In genomic region chr9:93083592-93084470, GRCh38 we compare ENCODE assay signal across 10 cellular contexts. TPM values are rescaled to one million over a fixed set of nuclear protein-coding genes. Genes with fewer than 3 reads are reported as not detected.
DNase-seq lines count a peak whose midpoint lies in the region; ATAC-seq and TF ChIP-seq lines count a peak whose summit lies in the region.
"Had no signal": no experiment of that assay in that cellular context is flagged by ENCODE, and none has a peak within 500 bp of the region (broad histone marks: within the 10 kb centered on the region; RNA-seq: fewer than 3 reads in every experiment).

No MANE protein-coding gene starts in this region.

- peaks cover 5% of the 10 kb centered on the region for H3K9me3 Mint-ChIP-seq in activated CD4-positive, alpha-beta memory T cell treated with anti-CD3 and anti-CD28 coated beads, Interleukin-2, amount 10 ng/mL, durations not matched to agents 7 days and 5 days
- H3K9me3 Mint-ChIP-seq in endothelial cell (ENCODE audit: unreplicated experiment) (no peaks in the 10 kb centered on the region), type B pancreatic cell (peaks cover 3% of the 10 kb centered on the region)
- H3K9me3 Mint-ChIP-seq in stimulated activated effector memory CD8-positive, alpha-beta T cell treated with anti-CD3 and anti-CD28 coated beads, Interleukin-12 subunit alpha, Interleukin-12 subunit beta, amount 100 ng/mL, for 72 hours, result no peaks in the 10 kb centered on the region

- DNase-seq in SK-N-SH (peak; percentile 3), endothelial cell (ENCODE audit: low spot score) (no peak), type B pancreatic cell (ENCODE audit: extremely low spot score, unreplicated experiment) (no peak), NCI-H2029 (lab: John Stamatoyannopoulos, UW) (no peak), NCI-H187 treated with DMSO at 0.1 percent for 48 hours (lab: John Stamatoyannopoulos, UW) (no peak)
- DNase-seq in activated CD4-positive, alpha-beta memory T cell treated with anti-CD3 and anti-CD28 coated beads, Interleukin-2, amount 10 ng/mL, durations not matched to agents 7 days and 5 days, result peak; percentile 50
- DNase-seq in stimulated activated effector memory CD8-positive, alpha-beta T cell treated with anti-CD3 and anti-CD28 coated beads, Interleukin-12 subunit alpha, Interleukin-12 subunit beta, amount 100 ng/mL, for 72 hours (ENCODE audit: low spot score in 2 of 2), result no peak
- DNase-seq: erythroblast had no signal

- no peaks in the 10 kb centered on the region for H4K20me1 ChIP-seq in SK-N-SH (ENCODE audit: insufficient read depth)

- H3K9me3 ChIP-seq in SK-N-SH, result no peaks in the 10 kb centered on the region

- peaks cover 44% of the 10 kb centered on the region for H3K4me1 Mint-ChIP-seq in activated CD4-positive, alpha-beta memory T cell treated with anti-CD3 and anti-CD28 coated beads, Interleukin-2, amount 10 ng/mL, durations not matched to agents 7 days and 5 days
- H3K4me1 Mint-ChIP-seq in endothelial cell (ENCODE audit: unreplicated experiment) (no peaks in the 10 kb centered on the region), type B pancreatic cell (ENCODE audit: unreplicated experiment) (peaks cover 9% of the 10 kb centered on the region)
- H3K4me1 Mint-ChIP-seq in stimulated activated effector memory CD8-positive, alpha-beta T cell treated with anti-CD3 and anti-CD28 coated beads, Interleukin-12 subunit alpha, Interleukin-12 subunit beta, amount 100 ng/mL, for 72 hours, result peaks cover 26% of the 10 kb centered on the region

- H3K27me3 ChIP-seq in SK-N-SH (ENCODE audit: insufficient read depth), result no peaks in the 10 kb centered on the region

- H3K4me3 Mint-ChIP-seq in activated CD4-positive, alpha-beta memory T cell treated with anti-CD3 and anti-CD28 coated beads, Interleukin-2, amount 10 ng/mL, durations not matched to agents 7 days and 5 days, result peak overlapping the region; percentile 4
- H3K4me3 Mint-ChIP-seq in endothelial cell (ENCODE audit: unreplicated experiment) (peak overlapping the region; percentile 34), type B pancreatic cell (no peak overlapping the region)
- peak overlapping the region; percentile 44 for H3K4me3 Mint-ChIP-seq in stimulated activated effector memory CD8-positive, alpha-beta T cell treated with anti-CD3 and anti-CD28 coated beads, Interleukin-12 subunit alpha, Interleukin-12 subunit beta, amount 100 ng/mL, for 72 hours

- CTCF ChIA-PET in SK-N-SH (lab: Yijun Ruan, JAX), result interaction anchor here (1.3 kb wide), 1 partner anchor 221 kb away, joined by 3 read pairs; no protein-coding TSS in a partner anchor
- CTCF ChIA-PET in activated CD4-positive, alpha-beta memory T cell treated with anti-CD3 and anti-CD28 coated beads, Interleukin-2, amount 10 ng/mL, durations not matched to agents 7 days and 5 days (lab: Charles Lee), result interaction anchor here (1.0 to 2.5 kb wide), 5 partner anchors 19 to 129 kb away, joined by 3 to 8 read pairs (median 3); no protein-coding TSS in a partner anchor

- H3K4me1 ChIP-seq in SK-N-SH (ENCODE audit: control insufficient read depth in 1 of 2, insufficient read depth in 2 of 2, low read depth in 1 of 2, low read length in 1 of 2), result peaks cover 0 to 7% of the 10 kb centered on the region in 2 experiments; a peak in 1 of 4 replicates

- no peaks in the 10 kb centered on the region for H3K9me2 ChIP-seq in SK-N-SH

- no peaks in the 10 kb centered on the region for H3K79me2 ChIP-seq in SK-N-SH (ENCODE audit: insufficient read depth)

- H3K27ac ChIP-seq in SK-N-SH (ENCODE audit: low read depth in 2 of 2, low read length in 1 of 2), result no peak overlapping the region
- H3K27ac ChIP-seq: 22Rv1 had no signal

- TF ChIP-seq RAD21 in SK-N-SH (IDR thresholded peaks at IDR 0.05; ENCODE audit: low read length), result no peak

- no peak overlapping the region for H3K4me2 ChIP-seq in SK-N-SH

- POLR2A ChIA-PET in SK-N-SH (lab: Yijun Ruan, JAX), result no interaction called here
- POLR2A ChIA-PET in activated CD4-positive, alpha-beta memory T cell treated with anti-CD3 and anti-CD28 coated beads, Interleukin-2, amount 10 ng/mL, durations not matched to agents 7 days and 5 days (lab: Charles Lee), result interaction anchor here (0.6 to 5.0 kb wide), 11 partner anchors 9 to 129 kb away, joined by 3 to 32 read pairs (median 4); partner anchors contain the start of gene CARD19

- H3K36me3 ChIP-seq in SK-N-SH (replicated peaks in 1 of 2; ENCODE audit: control insufficient read depth in 1 of 2, insufficient read depth in 2 of 2, low read length in 1 of 2), result no peaks in the 10 kb centered on the region

- no peaks in the 10 kb centered on the region for H3K27me3 Mint-ChIP-seq in activated CD4-positive, alpha-beta memory T cell treated with anti-CD3 and anti-CD28 coated beads, Interleukin-2, amount 10 ng/mL, durations not matched to agents 7 days and 5 days
- peaks cover 1% of the 10 kb centered on the region for H3K27me3 Mint-ChIP-seq in endothelial cell (ENCODE audit: unreplicated experiment)
- H3K27me3 Mint-ChIP-seq in type B pancreatic cell, result no peaks in the 10 kb centered on the region

- ATAC-seq in SK-N-SH treated with all-trans-retinoic acid at 6 μM for 48 hours, result no peak
- ATAC-seq in stimulated activated effector memory CD8-positive, alpha-beta T cell treated with anti-CD3 and anti-CD28 coated beads, Interleukin-12 subunit alpha, Interleukin-12 subunit beta, amount 100 ng/mL, for 72 hours, result peak; percentile 81

- H3K36me3 Mint-ChIP-seq in activated CD4-positive, alpha-beta memory T cell treated with anti-CD3 and anti-CD28 coated beads, Interleukin-2, amount 10 ng/mL, durations not matched to agents 7 days and 5 days (ENCODE audit: low read depth), result peaks cover 69% of the 10 kb centered on the region
- no peaks in the 10 kb centered on the region for H3K36me3 Mint-ChIP-seq in endothelial cell (ENCODE audit: low read depth, unreplicated experiment)
- peaks cover 20% of the 10 kb centered on the region for H3K36me3 Mint-ChIP-seq in stimulated activated effector memory CD8-positive, alpha-beta T cell treated with anti-CD3 and anti-CD28 coated beads, Interleukin-12 subunit alpha, Interleukin-12 subunit beta, amount 100 ng/mL, for 72 hours
- H3K36me3 Mint-ChIP-seq in type B pancreatic cell, result no peaks in the 10 kb centered on the region

- H3K27ac Mint-ChIP-seq in activated CD4-positive, alpha-beta memory T cell treated with anti-CD3 and anti-CD28 coated beads, Interleukin-2, amount 10 ng/mL, durations not matched to agents 7 days and 5 days, result peak overlapping the region; percentile 91
- H3K27ac Mint-ChIP-seq in endothelial cell (ENCODE audit: unreplicated experiment) (peak overlapping the region; percentile 5), type B pancreatic cell (no peak overlapping the region)
- H3K27ac Mint-ChIP-seq in stimulated activated effector memory CD8-positive, alpha-beta T cell treated with anti-CD3 and anti-CD28 coated beads, Interleukin-12 subunit alpha, Interleukin-12 subunit beta, amount 100 ng/mL, for 72 hours, result peak overlapping the region; percentile 89

- no peak overlapping the region for H3K9ac ChIP-seq in SK-N-SH

- TF ChIP-seq CTCF in SK-N-SH (IDR thresholded peaks at IDR 0.05) (no peak), endothelial cell (IDR thresholded peaks at IDR 0.05; ENCODE audit: unreplicated experiment) (no peak), type B pancreatic cell (conservative IDR thresholded peaks at IDR 0.05) (no peak)

- H3K4me3 ChIP-seq in SK-N-SH (ENCODE audit: low read depth in 2 of 2, low read length in 1 of 2), result no peak overlapping the region

- H2AFZ ChIP-seq in SK-N-SH (ENCODE audit: low read depth), result no peak overlapping the region

- no peak for TF ChIP-seq EP300 in SK-N-SH (IDR thresholded peaks at IDR 0.05; ENCODE audit: borderline replicate concordance in 1 of 2, low read depth in 1 of 2, low read length in 1 of 2)

- WGBS in SK-N-SH (ENCODE audit: low lambda C conversion rate), result 70% methylated on average over 6 of the region's 8 CpGs

- H3F3A ChIP-seq in SK-N-SH (replicated peaks; ENCODE audit: insufficient read depth), result no peaks in the 10 kb centered on the region

TF ChIP-seq in SK-N-SH, 30 proteins besides CTCF, POLR2A, EP300 and RAD21 (continues in another document):
- TF ChIP-seq MXI1 (IDR thresholded peaks at IDR 0.05; ENCODE audit: low read depth, low read length) (no peak), RXRA (IDR thresholded peaks at IDR 0.05; ENCODE audit: borderline replicate concordance, low read depth) (no peak), MEF2A (IDR thresholded peaks at IDR 0.05; ENCODE audit: borderline replicate concordance, low read depth) (no peak), RFX5 (IDR thresholded peaks at IDR 0.05; ENCODE audit: low read length) (no peak), EZH2phosphoT487 (IDR thresholded peaks at IDR 0.05; ENCODE audit: borderline replicate concordance, low read depth) (no peak)

RNA-seq across cellular contexts. Expression of gene CARD19, which starts 12.2 kb away (rescaled TPM):
- polyA plus RNA-seq in SK-N-SH (2012; rRNA removed), result 141 and 165 TPM in 2 replicates
- 70.5 and 92.4 TPM in 2 replicates for polyA plus RNA-seq in SK-N-SH (2012; cell fraction: cytosol; rRNA removed)
- 149 and 161 TPM in 2 replicates for polyA plus RNA-seq in SK-N-SH (2012; cell fraction: nucleus; rRNA removed)
- 10 to 100 TPM; 80.4 to 83.5 TPM for total RNA-seq in activated CD4-positive, alpha-beta memory T cell treated with anti-CD3 and anti-CD28 coated beads, Interleukin-2, amount 10 ng/mL, durations not matched to agents 7 days and 5 days
- total RNA-seq in endothelial cell (ENCODE audit: unreplicated experiment) (13.2 TPM), type B pancreatic cell (ENCODE audit: low replicate concordance) (17.7 and 22.2 TPM in 2 replicates)

RNA-seq across cellular contexts. Expression of gene SUSD3, which starts 25.3 kb away (rescaled TPM):
- polyA plus RNA-seq in SK-N-SH (2012; rRNA removed), result 0.49 and 0.67 TPM in 2 replicates
- polyA plus RNA-seq in SK-N-SH (2012; cell fraction: cytosol; rRNA removed), result 0.33 and 0.35 TPM in 2 replicates
- 0.09 and 0.13 TPM in 2 replicates for polyA plus RNA-seq in SK-N-SH (2012; cell fraction: nucleus; rRNA removed)
- 10 to 100 TPM; 69.6 to 71.4 TPM for total RNA-seq in activated CD4-positive, alpha-beta memory T cell treated with anti-CD3 and anti-CD28 coated beads, Interleukin-2, amount 10 ng/mL, durations not matched to agents 7 days and 5 days
- 1.2 TPM for total RNA-seq in endothelial cell (ENCODE audit: unreplicated experiment)
- total RNA-seq in type B pancreatic cell (ENCODE audit: low replicate concordance), result 1.5 and 3.8 TPM in 2 replicates

RNA-seq across cellular contexts. Expression of gene NINJ1, which starts 50.2 kb away (rescaled TPM):
- polyA plus RNA-seq in SK-N-SH (2012; rRNA removed), result 23.2 and 31.7 TPM in 2 replicates
- polyA plus RNA-seq in SK-N-SH (2012; cell fraction: cytosol; rRNA removed), result 12.9 and 25.6 TPM in 2 replicates
- 14.4 and 14.8 TPM in 2 replicates for polyA plus RNA-seq in SK-N-SH (2012; cell fraction: nucleus; rRNA removed)
- 10 to 100 TPM; 36.9 to 37.4 TPM for total RNA-seq in activated CD4-positive, alpha-beta memory T cell treated with anti-CD3 and anti-CD28 coated beads, Interleukin-2, amount 10 ng/mL, durations not matched to agents 7 days and 5 days
- 34.2 TPM for total RNA-seq in endothelial cell (ENCODE audit: unreplicated experiment)
- total RNA-seq in type B pancreatic cell (ENCODE audit: low replicate concordance), result 19.4 and 21.6 TPM in 2 replicates

Comparison
In these comparisons a context has a peak if more than half of its experiments do, and no peak if none do; other contexts are left out.
1. DNase-seq: peak in SK-N-SH (single experiment) and activated CD4-positive, alpha-beta memory T cell treated with anti-CD3 and anti-CD28 coated beads, Interleukin-2, amount 10 ng/mL, durations not matched to agents 7 days and 5 days (single experiment); none in endothelial cell (single experiment), stimulated activated effector memory CD8-positive, alpha-beta T cell treated with anti-CD3 and anti-CD28 coated beads, Interleukin-12 subunit alpha, Interleukin-12 subunit beta, amount 100 ng/mL, for 72 hours (0 of 2), type B pancreatic cell (single experiment), NCI-H2029 (single experiment) and NCI-H187 treated with DMSO at 0.1 percent for 48 hours (single experiment).
2. RNA of gene SUSD3, which starts 25.3 kb away (total RNA-seq): 69.6 to 71.4 TPM in activated CD4-positive, alpha-beta memory T cell treated with anti-CD3 and anti-CD28 coated beads, Interleukin-2, amount 10 ng/mL, durations not matched to agents 7 days and 5 days; 1.5 to 3.8 TPM in type B pancreatic cell and 1.2 TPM in endothelial cell (single experiment); every median in the first group is over 10 times any median in the second.